22 cellular contexts compared by ENCODE assay signal in the genomic region with DNA sequence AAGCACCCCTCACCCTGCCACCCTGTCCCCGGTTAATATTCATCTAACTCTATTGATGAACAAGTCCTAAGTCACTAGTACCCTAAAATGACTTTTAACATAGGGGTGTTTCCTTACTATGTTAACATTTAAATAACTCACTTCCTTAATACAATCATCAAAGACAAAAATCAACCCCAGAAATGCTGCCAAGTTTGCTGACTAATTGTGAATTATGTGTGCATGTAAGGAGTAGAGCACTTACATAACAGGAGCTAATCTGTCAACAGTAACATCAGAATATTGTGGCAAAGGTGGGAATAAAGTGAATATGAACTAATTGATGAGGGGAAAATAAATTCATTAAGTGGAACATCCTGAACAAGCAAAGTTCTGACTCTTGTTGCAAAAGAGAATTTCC.
DNase-seq lines count a peak whose midpoint lies in the region; ATAC-seq and TF ChIP-seq lines count a peak whose summit lies in the region.
"Had no signal": no experiment of that assay in that cellular context is flagged by ENCODE, and none has a peak within 500 bp of the region (broad histone marks: within the 10 kb centered on the region; RNA-seq: fewer than 3 reads in every experiment).

No MANE protein-coding gene starts in this region.

- CTCF ChIA-PET in PC-9 (lab: Charles Lee): interaction anchor here (0.5 kb wide), 1 partner anchor 245 kb away, joined by 7 read pairs; no protein-coding TSS in a partner anchor

- H3K27ac ChIP-seq in PC-9 (peak overlapping the region; percentile 86), foreskin keratinocyte (peak overlapping the region; percentile 31)
- H3K27ac ChIP-seq: Peyer's patch, tibial nerve had no signal

- no peaks in the 10 kb centered on the region for H3K79me2 ChIP-seq in PC-9 (ENCODE audit: low read depth)

- BruUV-seq in PC-9 (replicated peaks; lab: Mats Ljungman, UMichigan): no TSS peak

- TF ChIP-seq CTCF in PC-9 (conservative IDR thresholded peaks at IDR 0.05) (no peak), choroid plexus epithelial cell (conservative IDR thresholded peaks at IDR 0.05; ENCODE audit: low read depth, low read length) (no peak), foreskin keratinocyte (conservative IDR thresholded peaks at IDR 0.05) (no peak)

- DNase-seq in HCEC 1CT (peak; percentile 73), PC-9 (peak in 1 of 2 experiments; percentile 68), choroid plexus epithelial cell (ENCODE audit: low read depth) (peak; percentile 11), foreskin keratinocyte (peak; percentile 57 to 78), LoVo (ENCODE audit: low spot score) (no peak), Kasumi-1 (lab: John Stamatoyannopoulos, UW) (no peak), DMS53 treated with DMSO at 0.1 percent for 48 hours (lab: John Stamatoyannopoulos, UW; ENCODE audit: unreplicated experiment) (no peak)
- DNase-seq: activated CD8-positive, alpha-beta T cell treated with anti-CD3 and anti-CD28 coated beads, Interleukin-2, amount 10 ng/mL, durations not matched to agents 7 days and 5 days; activated naive CD4-positive, alpha-beta T cell treated with anti-CD3 and anti-CD28 coated beads, Interleukin-2, amount 10 ng/mL, durations not matched to agents 7 days and 5 days; amygdala; CD4-positive, alpha-beta memory T cell; effector memory CD8-positive, alpha-beta T cell; hypothalamus; NCI-H1436; nephron progenitor cell; Peyer's patch; stimulated activated CD4-positive, alpha-beta T cell treated with anti-CD3 and anti-CD28 coated beads, Interleukin-15, amount 100 ng/mL, for 24 hours; stimulated activated CD4-positive, alpha-beta T cell treated with anti-CD3 and anti-CD28 coated beads, Interleukin-4, amount 100 ng/mL, for 4 hours had no signal

- peak; percentile 46 for ATAC-seq in foreskin keratinocyte
- ATAC-seq in GM21367 (IDR thresholded peaks at IDR 0.05; ENCODE audit: unreplicated experiment): no peak
- ATAC-seq: activated CD8-positive, alpha-beta T cell treated with anti-CD3 and anti-CD28 coated beads, Interleukin-2, amount 10 ng/mL, durations not matched to agents 7 days and 5 days; activated T-helper 17 cell treated with anti-CD3 and anti-CD28 coated beads, Interleukin-2, amount 50 U/mL, for 72 hours; effector memory CD8-positive, alpha-beta T cell; K562 had no signal

- H2AFZ ChIP-seq in PC-9: no peak overlapping the region

- no peaks in the 10 kb centered on the region for H3K27me3 ChIP-seq in PC-9 (ENCODE audit: insufficient read depth, low read depth)
- H3K27me3 ChIP-seq in foreskin keratinocyte: no peaks in the 10 kb centered on the region
- H3K27me3 ChIP-seq: Peyer's patch, tibial nerve had no signal

- H3K9me2 ChIP-seq in PC-9 (ENCODE audit: insufficient read depth): no peaks in the 10 kb centered on the region

- H3K9me3 ChIP-seq in PC-9 (ENCODE audit: insufficient read depth, low read depth): no peaks in the 10 kb centered on the region; the same call in 1 of the 2 replicates
- H3K9me3 ChIP-seq: Peyer's patch had no signal

- H3K4me3 ChIP-seq in PC-9 (no peak overlapping the region), choroid plexus epithelial cell (ENCODE audit: low read depth, low read length) (no peak overlapping the region)
- H3K4me3 ChIP-seq: K562, Peyer's patch, tibial nerve had no signal

- intact Hi-C loops in PC-9 (cut with micrococcal nuclease; ENCODE audit: unreplicated experiment): no loop called here

- H3K4me1 ChIP-seq in PC-9 (replicated peaks; ENCODE audit: insufficient read depth): peaks cover 26% of the 10 kb centered on the region
- H3K4me1 ChIP-seq in foreskin keratinocyte: peaks cover 17% of the 10 kb centered on the region
- H3K4me1 ChIP-seq: Peyer's patch, tibial nerve had no signal

- H4K20me1 ChIP-seq in PC-9 (ENCODE audit: insufficient read depth): no peaks in the 10 kb centered on the region

- no peak overlapping the region for H3K4me2 ChIP-seq in PC-9

- H3K36me3 ChIP-seq in PC-9 (ENCODE audit: low read depth): no peaks in the 10 kb centered on the region
- H3K36me3 ChIP-seq: Peyer's patch, tibial nerve had no signal

- POLR2A ChIA-PET in PC-9 (lab: Charles Lee; ENCODE audit: unreplicated experiment): no interaction called here

- no peaks in the 10 kb centered on the region for H3F3A ChIP-seq in PC-9 (ENCODE audit: insufficient read depth, low read depth)

Comparison
In these comparisons a context has a peak if more than half of its experiments do, and no peak if none do; other contexts are left out.
1. DNase-seq: peak in HCEC 1CT (single experiment), choroid plexus epithelial cell (single experiment) and foreskin keratinocyte (2 of 2); none in LoVo (single experiment), Kasumi-1 (0 of 2) and DMS53 treated with DMSO at 0.1 percent for 48 hours (single experiment).